Comparison of ENCODE assay signal across 1 cellular context in genomic region chr16:25148568-25149215, GRCh38.
TF ChIP-seq lines count a peak whose summit lies in the region.

No MANE protein-coding gene starts in this region.

TF ChIP-seq in K562, 482 proteins besides CTCF, POLR2A, EP300 and RAD21:
- TF ChIP-seq, protein P1, sequence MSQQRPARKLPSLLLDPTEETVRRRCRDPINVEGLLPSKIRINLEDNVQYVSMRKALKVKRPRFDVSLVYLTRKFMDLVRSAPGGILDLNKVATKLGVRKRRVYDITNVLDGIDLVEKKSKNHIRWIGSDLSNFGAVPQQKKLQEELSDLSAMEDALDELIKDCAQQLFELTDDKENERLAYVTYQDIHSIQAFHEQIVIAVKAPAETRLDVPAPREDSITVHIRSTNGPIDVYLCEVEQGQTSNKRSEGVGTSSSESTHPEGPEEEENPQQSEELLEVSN (IDR thresholded peaks at IDR 0.05; ENCODE audit: borderline replicate concordance in 1 of 2, extremely low read depth in 1 of 2, insufficient read depth in 1 of 2, insufficient read length in 1 of 2, low read depth in 1 of 2, low read length in 1 of 2, poor library complexity in 1 of 2, severe bottlenecking in 1 of 2): no peak
- no peak for TF ChIP-seq ZNF274 (IDR thresholded peaks at IDR 0.05; ENCODE audit: borderline replicate concordance, low read depth, low read length)
- no peak for TF ChIP-seq DPF2 (IDR thresholded peaks at IDR 0.05)
